ENCODE assay signal across 13 cellular contexts in genomic region chr3:179027326-179027900, GRCh38. TPM values are rescaled to one million over a fixed set of nuclear protein-coding genes. Genes with fewer than 3 reads are reported as not detected.
A peak's percentile ranks its signal among the peaks of the same experiment; 100 is the strongest.
DNase-seq lines count a peak whose midpoint lies in the region; ATAC-seq and TF ChIP-seq lines count a peak whose summit lies in the region.
"Had no signal": no experiment of that assay in that cellular context is flagged by ENCODE, and none has a peak within 500 bp of the region (broad histone marks: within the 10 kb centered on the region; RNA-seq: fewer than 3 reads in every experiment).

No MANE protein-coding gene starts in this region.

- no peak for TF ChIP-seq CTCF in GM10266 (IDR thresholded peaks at IDR 0.05; ENCODE audit: control insufficient read depth, insufficient read depth, low read depth, missing control alignments)
- TF ChIP-seq CTCF in brain (conservative IDR thresholded peaks at IDR 0.05) = no peak

- peak overlapping the region in 3 of 5 experiments; percentile 77 to 89 (median 83) for H3K27ac Mint-ChIP-seq in brain
- H3K27ac Mint-ChIP-seq in naive thymus-derived CD8-positive, alpha-beta T cell = peak overlapping the region; percentile 70 to 96 (median 88)

- H3K4me1 ChIP-seq in SJSA1 (replicated peaks) = peaks cover 29% of the 10 kb centered on the region

- H3K27ac ChIP-seq in SJSA1 = peak overlapping the region; percentile 55
- H3K27ac ChIP-seq: coronary artery, thoracic aorta had no signal

- H3K9me3 Mint-ChIP-seq in brain = peaks cover 0 to 17% (median 5%) of the 10 kb centered on the region in 5 experiments
- no peaks in the 10 kb centered on the region for H3K9me3 Mint-ChIP-seq in naive thymus-derived CD8-positive, alpha-beta T cell

- DNase-seq in GM10266 (ENCODE audit: extremely low spot score) = peak; percentile 4
- DNase-seq in SJSA1 (ENCODE audit: low read depth in 1 of 2, low spot score in 2 of 2) = peak; percentile 58 to 66
- peak in 4 of 10 donors; percentile 7 to 32 (median 20) for DNase-seq in naive thymus-derived CD8-positive, alpha-beta T cell
- DNase-seq in RKO (ENCODE audit: low spot score) = no peak
- DNase-seq in HEK293T (ENCODE audit: extremely low spot score) = no peak
- DNase-seq in NCI-H1092 (lab: John Stamatoyannopoulos, UW) = no peak
- DNase-seq: hippocampal formation, NCI-H2081, SHP77 had no signal

- H3K4me1 Mint-ChIP-seq in brain = peaks cover 23% of the 10 kb centered on the region
- H3K4me1 Mint-ChIP-seq in naive thymus-derived CD8-positive, alpha-beta T cell = peaks cover 8 to 38% (median 20%) of the 10 kb centered on the region in 4 donors

- no peak overlapping the region for H3K4me3 ChIP-seq in SJSA1
- H3K4me3 ChIP-seq: coronary artery, thoracic aorta had no signal

- peaks cover 59% of the 10 kb centered on the region for H3K36me3 Mint-ChIP-seq in brain
- peaks cover 0 to 17% (median 2%) of the 10 kb centered on the region in 3 donors for H3K36me3 Mint-ChIP-seq in naive thymus-derived CD8-positive, alpha-beta T cell

- H3K27me3 ChIP-seq in SJSA1 (replicated peaks) = no peaks in the 10 kb centered on the region

- POLR2A ChIA-PET in naive thymus-derived CD8-positive, alpha-beta T cell (lab: Charles Lee) = interaction anchor here (0.6 to 2.0 kb wide), 7 partner anchors 10 to 121 kb away, joined by 3 to 11 read pairs (median 5); partner anchors contain the start of genes PIK3CA and ZMAT3
- POLR2A ChIA-PET in HEK293T (lab: Yijun Ruan, JAX) = no interaction called here

- peak overlapping the region in 2 of 5 experiments; percentile 10 to 33 for H3K4me3 Mint-ChIP-seq in brain
- peak overlapping the region in 9 of 10 donors; percentile 33 to 83 (median 67) for H3K4me3 Mint-ChIP-seq in naive thymus-derived CD8-positive, alpha-beta T cell

- peak; percentile 80 to 87 for ATAC-seq in naive thymus-derived CD8-positive, alpha-beta T cell
- ATAC-seq in GM18520 (IDR thresholded peaks at IDR 0.05; ENCODE audit: unreplicated experiment) = no peak

- H3K36me3 ChIP-seq in SJSA1 = peaks cover 7% of the 10 kb centered on the region
- H3K36me3 ChIP-seq: thoracic aorta had no signal

- CTCF ChIA-PET in HEK293T (lab: Yijun Ruan, JAX) = interaction anchor here (1.2 kb wide), 1 partner anchor 294 kb away, joined by 4 read pairs; no protein-coding TSS in a partner anchor

- no peaks in the 10 kb centered on the region for H3K9me3 ChIP-seq in SJSA1 (replicated peaks)
- H3K9me3 ChIP-seq: thoracic aorta had no signal

- H3K27me3 Mint-ChIP-seq in brain = no peaks in the 10 kb centered on the region
- H3K27me3 Mint-ChIP-seq in naive thymus-derived CD8-positive, alpha-beta T cell = no peaks in the 10 kb centered on the region

TF ChIP-seq in HEK293T, 16 proteins besides CTCF, POLR2A, EP300 and RAD21:
- TF ChIP-seq FOXK2 (IDR thresholded peaks at IDR 0.05) = no peak
- TF ChIP-seq BHLHE40 (IDR thresholded peaks at IDR 0.05; ENCODE audit: borderline replicate concordance) = no peak
- no peak for TF ChIP-seq SUZ12 (IDR thresholded peaks at IDR 0.05)
- no peak for TF ChIP-seq ZNF384 (IDR thresholded peaks at IDR 0.05)
- no peak for TF ChIP-seq FOXM1 (IDR thresholded peaks at IDR 0.05; ENCODE audit: borderline replicate concordance)
- no peak for TF ChIP-seq PKNOX1 (IDR thresholded peaks at IDR 0.05)
- TF ChIP-seq ARNT (IDR thresholded peaks at IDR 0.05) = no peak
- no peak for TF ChIP-seq L3MBTL2 (conservative IDR thresholded peaks at IDR 0.05)
- no peak for TF ChIP-seq TARDBP (IDR thresholded peaks at IDR 0.05)
- no peak for TF ChIP-seq SP1 (IDR thresholded peaks at IDR 0.05)
- no peak for TF ChIP-seq HDGF (IDR thresholded peaks at IDR 0.05; ENCODE audit: borderline replicate concordance)
- TF ChIP-seq CTBP1 (IDR thresholded peaks at IDR 0.05; ENCODE audit: borderline replicate concordance) = no peak
- TF ChIP-seq FOXA1 (IDR thresholded peaks at IDR 0.05) = no peak
- TF ChIP-seq LEF1 (IDR thresholded peaks at IDR 0.05; ENCODE audit: borderline replicate concordance) = no peak
- no peak for TF ChIP-seq ELF4 (IDR thresholded peaks at IDR 0.05)

RNA-seq across cellular contexts. Expression of gene ZMAT3, which starts 44.2 kb away (rescaled TPM):
- total RNA-seq in SJSA1 (2014; rRNA removed; shearing (Covaris generic)) = 8.4 and 13.1 TPM in 2 replicates
- 5.3 TPM for polyA plus RNA-seq in brain (ENCODE audit: insufficient read depth, low read depth, low replicate concordance)
- total RNA-seq in naive thymus-derived CD8-positive, alpha-beta T cell = 10 to 100 TPM; 17.7 to 22.8 TPM
- 10 to 100 TPM; 15.1 to 16.3 (median 15.7) TPM for polyA plus RNA-seq in naive thymus-derived CD8-positive, alpha-beta T cell

Comparison
In these comparisons a context has a peak if more than half of its experiments do, and no peak if none do; other contexts are left out.
1. DNase-seq: peak in GM10266 (single experiment) and SJSA1 (2 of 2); none in RKO (single experiment), HEK293T (single experiment) and NCI-H1092 (single experiment).